Comparison of ENCODE assay signal across 23 cellular contexts in the genomic region with DNA sequence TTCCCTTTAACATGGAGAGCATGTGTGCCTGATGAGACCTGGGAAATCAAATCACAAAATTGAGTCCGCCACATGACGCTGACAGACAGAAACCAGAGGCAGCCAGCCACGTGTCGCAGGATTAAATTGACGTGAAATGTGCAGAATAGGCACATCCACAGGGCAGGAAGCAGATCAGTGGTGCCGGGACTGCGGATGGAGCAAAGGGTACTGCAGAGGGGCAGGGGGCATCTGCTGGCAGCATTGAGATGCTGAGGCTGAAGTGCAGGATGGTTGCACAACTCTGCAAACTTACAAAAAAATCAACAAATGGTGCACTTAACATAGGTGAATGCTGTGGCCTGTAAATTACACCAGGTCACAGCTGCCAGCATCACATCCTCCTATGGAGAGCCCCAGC. TPM values are rescaled to one million over a fixed set of nuclear protein-coding genes. Genes with fewer than 3 reads are reported as not detected.
DNase-seq lines count a peak whose midpoint lies in the region; ATAC-seq, FAIRE-seq and TF ChIP-seq lines count a peak whose summit lies in the region.
"Had no signal": no experiment of that assay in that cellular context is flagged by ENCODE, and none has a peak within 500 bp of the region (broad histone marks: within the 10 kb centered on the region; RNA-seq: fewer than 3 reads in every experiment).

No MANE protein-coding gene starts in this region.

- no peaks in the 10 kb centered on the region for H3K9me3 ChIP-seq in HepG2 (ENCODE audit: low read length)
- no peaks in the 10 kb centered on the region for H3K9me3 ChIP-seq in right lobe of liver
- H3K9me3 ChIP-seq: Caco-2 had no signal

- in situ Hi-C loops in HepG2 (cut with HindIII; ENCODE audit: extremely low pct_ligation_motif_present, low pct_unique_long_range_greater_than_20kb): no loop called here

- H3K4me3 ChIP-seq in HepG2 (replicated peaks in 1 of 3; ENCODE audit: insufficient read depth in 1 of 3, low read depth in 2 of 3, low read length in 3 of 3) (no peak overlapping the region), right lobe of liver (no peak overlapping the region)
- H3K4me3 ChIP-seq: BLaER1 treated with 17β-estradiol and CSF1 and Interleukin-3, amounts not matched to agents 10 nM and 100 nM had no signal

- TF ChIP-seq EP300 in HepG2 (IDR thresholded peaks at IDR 0.05; ENCODE audit: low read depth in 2 of 2, low read length in 2 of 2) (no peak), HepG2 (CRISPR knock-in tag; IDR thresholded peaks at IDR 0.05; ENCODE audit: borderline replicate concordance) (no peak)

- no peaks in the 10 kb centered on the region for H3K36me3 ChIP-seq in HepG2 (replicated peaks in 1 of 2; ENCODE audit: control insufficient read depth in 1 of 2, insufficient read depth in 2 of 2, low read length in 2 of 2)
- no peaks in the 10 kb centered on the region for H3K36me3 ChIP-seq in right lobe of liver
- H3K36me3 ChIP-seq: BLaER1 treated with 17β-estradiol and CSF1 and Interleukin-3, amounts not matched to agents 10 nM and 100 nM had no signal

- FAIRE-seq in HepG2 (lab: Jason Lieb, UNC): no peak
- FAIRE-seq: A204.1, D721Med, G401.6, GM12891, GM19239 had no signal

- H3K27me3 ChIP-seq in HepG2 (ENCODE audit: control insufficient read depth in 1 of 2, insufficient read depth in 2 of 2, low read length in 2 of 2): peaks cover 2 to 7% of the 10 kb centered on the region in 2 experiments; a peak in 4 of 5 replicates
- no peaks in the 10 kb centered on the region for H3K27me3 ChIP-seq in right lobe of liver

- CTCF ChIA-PET in HepG2 (lab: Yijun Ruan, JAX; ENCODE audit: low intra/inter-chr PET ratio, low total read pairs): no interaction called here

- BruUV-seq in HepG2 (replicated peaks; lab: Mats Ljungman, UMichigan): no TSS peak

- TF ChIP-seq CTCF in HepG2 (CRISPR knock-in tag; IDR thresholded peaks at IDR 0.05): no peak
- no peak for TF ChIP-seq CTCF in right lobe of liver (IDR thresholded peaks at IDR 0.05)

- H3K4me2 ChIP-seq in HepG2 (ENCODE audit: low read depth, low read length): no peak overlapping the region
- H3K4me2 ChIP-seq: BLaER1 treated with 17β-estradiol and CSF1 and Interleukin-3, amounts not matched to agents 10 nM and 100 nM had no signal

- TF ChIP-seq POLR2A in HepG2 (IDR thresholded peaks at IDR 0.05; ENCODE audit: insufficient read depth in 1 of 2, low read depth in 2 of 2, low read length in 2 of 2) (no peak), right lobe of liver (IDR thresholded peaks at IDR 0.05) (no peak)

- DNase-seq in HepG2 (ENCODE audit: low spot score) (no peak), right lobe of liver (no peak), SK-N-DZ (ENCODE audit: low spot score) (peak; percentile 89), NCI-H1048 (lab: John Stamatoyannopoulos, UW) (no peak), left ventricle myocardium superior (no peak)
- DNase-seq: 8988T; ACHN; Caco-2; Calu3; CD4-positive, alpha-beta T cell; CD8-positive, alpha-beta T cell; DMS79 treated with DMSO at 0.1 percent for 48 hours; GF-D8 had no signal

- H3K4me1 ChIP-seq in HepG2 (ENCODE audit: insufficient read depth, low read length) (no peaks in the 10 kb centered on the region), right lobe of liver (no peaks in the 10 kb centered on the region)
- H3K4me1 ChIP-seq: BLaER1 treated with 17β-estradiol and CSF1 and Interleukin-3, amounts not matched to agents 10 nM and 100 nM had no signal

- H2AFZ ChIP-seq in HepG2 (ENCODE audit: low read length): no peak overlapping the region

- ATAC-seq in HepG2 (peak; percentile 81), right lobe of liver (no peak), left ventricle myocardium superior (no peak)
- ATAC-seq: CD8-positive, alpha-beta T cell had no signal

- H3K79me2 ChIP-seq in HepG2 (ENCODE audit: insufficient read depth, low read length): no peaks in the 10 kb centered on the region

- TF ChIP-seq RAD21 in HepG2 (CRISPR knock-in tag; IDR thresholded peaks at IDR 0.05): no peak

- POLR2A ChIA-PET in HepG2 (lab: Yijun Ruan, JAX): no interaction called here

- no peaks in the 10 kb centered on the region for H4K20me1 ChIP-seq in HepG2 (ENCODE audit: insufficient read depth, low read length)
- H4K20me1 ChIP-seq: BLaER1 treated with 17β-estradiol and CSF1 and Interleukin-3, amounts not matched to agents 10 nM and 100 nM had no signal

- intact Hi-C loops in HepG2 (cut with micrococcal nuclease; ENCODE audit: unreplicated experiment) (no loop called here), right lobe of liver (cut with DNase I) (no loop called here), left ventricle myocardium superior (cut with micrococcal nuclease) (no loop called here)

- no peak overlapping the region for H3K9ac ChIP-seq in HepG2 (ENCODE audit: insufficient read depth, low read depth, low read length)
- H3K9ac ChIP-seq: BLaER1 treated with 17β-estradiol and CSF1 and Interleukin-3, amounts not matched to agents 10 nM and 100 nM had no signal

- WGBS in HepG2 (ENCODE audit: low lambda C conversion rate): 7% methylated on average over 7 of the region's 7 CpGs
- 45% methylated on average over 7 of the region's 7 CpGs for WGBS in right lobe of liver (ENCODE audit: insufficient coverage, low coverage, low lambda C conversion rate, missing lambda C conversion rate)

- H3K27ac ChIP-seq in HepG2 (ENCODE audit: extremely low read length, insufficient read depth, low read length) (no peak overlapping the region), right lobe of liver (no peak overlapping the region)
- H3K27ac ChIP-seq: BLaER1 treated with 17β-estradiol and CSF1 and Interleukin-3, amounts not matched to agents 10 nM and 100 nM; C4-2B had no signal

TF ChIP-seq in HepG2, 621 proteins besides CTCF, POLR2A, EP300 and RAD21 (continues in another document):
- TF ChIP-seq ZNF432 (CRISPR knock-in tag; IDR thresholded peaks at IDR 0.05; ENCODE audit: borderline replicate concordance) (no peak), ZMYM2 (CRISPR knock-in tag; IDR thresholded peaks at IDR 0.05) (no peak), CEBPB (IDR thresholded peaks at IDR 0.05; ENCODE audit: borderline replicate concordance, low read depth, low read length) (peak; percentile 87), NR2F1 (CRISPR knock-in tag; IDR thresholded peaks at IDR 0.05) (no peak), HNF4G (IDR thresholded peaks at IDR 0.05; ENCODE audit: borderline replicate concordance, low read depth, low read length) (peak; percentile 17; the same call in 1 of the 2 replicates), HNF4G (CRISPR knock-in tag; IDR thresholded peaks at IDR 0.05; ENCODE audit: borderline replicate concordance, low read depth) (no peak), HNF4A (CRISPR knock-in tag; IDR thresholded peaks at IDR 0.05) (peak; percentile 46; the same call in 1 of the 2 replicates)
- TF ChIP-seq, protein P1, sequence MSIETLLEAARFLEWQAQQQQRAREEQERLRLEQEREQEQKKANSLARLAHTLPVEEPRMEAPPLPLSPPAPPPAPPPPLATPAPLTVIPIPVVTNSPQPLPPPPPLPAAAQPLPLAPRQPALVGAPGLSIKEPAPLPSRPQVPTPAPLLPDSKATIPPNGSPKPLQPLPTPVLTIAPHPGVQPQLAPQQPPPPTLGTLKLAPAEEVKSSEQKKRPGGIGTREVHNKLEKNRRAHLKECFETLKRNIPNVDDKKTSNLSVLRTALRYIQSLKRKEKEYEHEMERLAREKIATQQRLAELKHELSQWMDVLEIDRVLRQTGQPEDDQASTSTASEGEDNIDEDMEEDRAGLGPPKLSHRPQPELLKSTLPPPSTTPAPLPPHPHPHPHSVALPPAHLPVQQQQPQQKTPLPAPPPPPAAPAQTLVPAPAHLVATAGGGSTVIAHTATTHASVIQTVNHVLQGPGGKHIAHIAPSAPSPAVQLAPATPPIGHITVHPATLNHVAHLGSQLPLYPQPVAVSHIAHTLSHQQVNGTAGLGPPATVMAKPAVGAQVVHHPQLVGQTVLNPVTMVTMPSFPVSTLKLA (IDR thresholded peaks at IDR 0.05): peak; percentile 38; the same call in 1 of the 2 replicates

RNA-seq across cellular contexts. Expression of gene TUBA3E, which starts 48.2 kb away (rescaled TPM):
- not detected in 2 replicates for total RNA-seq in HepG2 (2016; rRNA removed; fragmentation: Illumina TruSeq; extraction: Trizol)
- total RNA-seq in HepG2 (2016; cell fraction: cytosol; rRNA removed; fragmentation: Illumina TruSeq; extraction: Trizol; ENCODE audit: low read depth): not detected in 2 replicates
- total RNA-seq in HepG2 (2016; cell fraction: insoluble cytoplasmic fraction; rRNA removed; fragmentation: Illumina TruSeq; extraction: Trizol): not detected in 2 replicates
- total RNA-seq in HepG2 (2016; cell fraction: membrane; rRNA removed; fragmentation: Illumina TruSeq; extraction: Trizol): not detected in 2 replicates
- not detected in 2 replicates for total RNA-seq in HepG2 (2016; cell fraction: nucleus; rRNA removed; fragmentation: Illumina TruSeq; extraction: Trizol)
- polyA plus RNA-seq in HepG2 (2011; rRNA removed): not detected in 2 replicates
- polyA plus RNA-seq in HepG2 (2011; cell fraction: cytosol; rRNA removed): not detected in 2 replicates
- not detected in 2 replicates for polyA plus RNA-seq in HepG2 (2011; cell fraction: nucleus; rRNA removed)
- not detected in 2 replicates for polyA plus RNA-seq in HepG2 (2012)
- polyA plus RNA-seq in HepG2 (2016; cell fraction: cytosol; fragmentation: Illumina TruSeq; extraction: Trizol; ENCODE audit: low read depth): not detected in 2 replicates
- not detected in 2 replicates for polyA plus RNA-seq in HepG2 (2016; cell fraction: insoluble cytoplasmic fraction; fragmentation: Illumina TruSeq; extraction: Trizol; ENCODE audit: low read depth)
- not detected in 2 replicates for polyA plus RNA-seq in HepG2 (2016; cell fraction: membrane; fragmentation: Illumina TruSeq; extraction: Trizol; ENCODE audit: low read depth)
- polyA plus RNA-seq in HepG2 (2016; cell fraction: nucleus; fragmentation: Illumina TruSeq; extraction: Trizol; ENCODE audit: insufficient read depth, low read depth): not detected in 2 replicates
- polyA minus RNA-seq in HepG2 (2011; rRNA and poly(A)+ RNA removed; ENCODE audit: low replicate concordance): not detected in 2 replicates
- not detected in 2 replicates for polyA minus RNA-seq in HepG2 (2011; cell fraction: cytosol; rRNA and poly(A)+ RNA removed)
- polyA minus RNA-seq in HepG2 (2011; cell fraction: nucleus; rRNA and poly(A)+ RNA removed): not detected in 2 replicates
- total RNA-seq in right lobe of liver: not detected
- 1.3 and 4.3 TPM in 2 replicates for polyA plus RNA-seq in SK-N-DZ (2014; cell fraction: cytosol; rRNA removed)
- 1.1 and 2.8 TPM in 2 replicates for polyA plus RNA-seq in SK-N-DZ (2014; cell fraction: nucleus; rRNA removed)
- 60.2 TPM for total RNA-seq in left ventricle myocardium superior
- total RNA-seq: A673; Calu3; CD4-positive, alpha-beta T cell; CD8-positive, alpha-beta T cell had no signal
- polyA plus RNA-seq: AG04450, BJ had no signal

Comparison
In these comparisons a context has a peak if more than half of its experiments do, and no peak if none do; other contexts are left out.
1. RNA of gene TUBA3E, which starts 48.2 kb away (total RNA-seq): 60.2 TPM in left ventricle myocardium superior (single experiment); not detected in HepG2 and not detected in right lobe of liver; every median in the first group is over 10 times any median in the second.